1 cellular context compared by ENCODE assay signal in genomic region chr11:10490398-10491232, GRCh38.
TF ChIP-seq lines count a peak whose summit lies in the region.

No MANE protein-coding gene starts in this region.

TF ChIP-seq in HepG2, 621 proteins besides CTCF, POLR2A, EP300 and RAD21 (continued from another document):
- no peak for TF ChIP-seq ZNF749 (CRISPR knock-in tag; IDR thresholded peaks at IDR 0.05; ENCODE audit: borderline replicate concordance)
- TF ChIP-seq GLI4 (CRISPR knock-in tag; IDR thresholded peaks at IDR 0.05; ENCODE audit: borderline replicate concordance): no peak
- TF ChIP-seq ZNF576 (CRISPR knock-in tag; IDR thresholded peaks at IDR 0.05): no peak
- TF ChIP-seq SIN3B (IDR thresholded peaks at IDR 0.05; ENCODE audit: low read length): no peak
- TF ChIP-seq SMAD9 (CRISPR knock-in tag; IDR thresholded peaks at IDR 0.05): no peak
- TF ChIP-seq NFRKB (IDR thresholded peaks at IDR 0.05): no peak
- no peak for TF ChIP-seq ZNF530 (CRISPR knock-in tag; IDR thresholded peaks at IDR 0.05; ENCODE audit: low read depth)
- no peak for TF ChIP-seq MXD3 (CRISPR knock-in tag; IDR thresholded peaks at IDR 0.05)
- peak; percentile 92 to 99 for TF ChIP-seq MAFK (conservative IDR thresholded peaks at IDR 0.05 in 1 of 2, IDR thresholded peaks at IDR 0.05 in 1 of 2; ENCODE audit: low read length in 2 of 2)
- no peak for TF ChIP-seq MAF1 (CRISPR knock-in tag; IDR thresholded peaks at IDR 0.05; ENCODE audit: borderline replicate concordance)
- TF ChIP-seq HIC2 (CRISPR knock-in tag; IDR thresholded peaks at IDR 0.05; ENCODE audit: low read depth): no peak
- 0 out of 2 replicates have a peak, but pooled peaks have one; percentile 46 for TF ChIP-seq FOSL1 (CRISPR knock-in tag; IDR thresholded peaks at IDR 0.05; ENCODE audit: borderline replicate concordance)
